Comparison of ENCODE assay signal across 22 cellular contexts in the genomic region with DNA sequence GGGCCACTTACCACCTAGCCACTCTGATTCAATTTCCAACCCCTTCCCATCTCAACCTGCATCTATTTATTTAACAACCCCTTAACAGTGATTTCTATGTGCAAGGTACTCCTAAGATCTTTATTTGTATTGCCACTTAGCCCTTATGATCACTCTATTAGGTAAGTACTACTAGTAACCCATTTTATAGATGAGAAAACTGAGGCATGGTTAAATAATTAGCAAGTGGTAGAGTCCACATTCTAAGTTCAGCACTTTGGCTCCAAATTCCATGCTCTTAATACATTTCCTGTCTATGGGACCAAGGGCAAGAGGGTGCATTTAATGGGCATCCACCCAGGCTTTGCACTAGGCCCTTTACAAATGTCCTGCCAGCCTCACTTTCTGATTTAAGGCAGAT.
"Had no signal": no experiment of that assay in that cellular context is flagged by ENCODE, and none has a peak within 500 bp of the region (broad histone marks: within the 10 kb centered on the region; RNA-seq: fewer than 3 reads in every experiment).

No MANE protein-coding gene starts in this region.

- H3K27ac ChIP-seq: body of pancreas, cardiac muscle cell, foreskin keratinocyte, lower lobe of right lung, neural progenitor cell, prostate gland, right atrium auricular region, thyroid gland had no signal

- H3K9ac ChIP-seq: neural progenitor cell had no signal

- H3K4me1 ChIP-seq: foreskin keratinocyte, prostate gland had no signal

- H3K4me1 Mint-ChIP-seq: activated naive CD4-positive, alpha-beta T cell treated with anti-CD3 and anti-CD28 coated beads, Interleukin-2, amount 10 ng/mL, durations not matched to agents 7 days and 5 days; naive thymus-derived CD4-positive, alpha-beta T cell; T-helper 17 cell had no signal

- H3K9me3 ChIP-seq: body of pancreas, lower lobe of right lung, prostate gland, right atrium auricular region, thyroid gland had no signal

- H3K27ac Mint-ChIP-seq: activated naive CD4-positive, alpha-beta T cell treated with anti-CD3 and anti-CD28 coated beads, Interleukin-2, amount 10 ng/mL, durations not matched to agents 7 days and 5 days; activated T-cell treated with anti-CD3 and anti-CD28 coated beads, Interleukin-2, amount 50 U/mL, for 72 hours; naive thymus-derived CD4-positive, alpha-beta T cell; neural progenitor cell; stimulated activated naive CD8-positive, alpha-beta T cell treated with anti-CD3 and anti-CD28 coated beads, Interleukin-15, Interleukin-2, amounts not matched to agents 100 ng/mL and 50 ng/mL, for 24 hours; T-helper 17 cell had no signal

- H3K27me3 ChIP-seq: body of pancreas, cardiac muscle cell, foreskin keratinocyte, neural progenitor cell, right atrium auricular region, thyroid gland had no signal

- H3K36me3 ChIP-seq: cardiac muscle cell, lower lobe of right lung, neural progenitor cell, prostate gland, right atrium auricular region, thyroid gland had no signal

- H3K36me3 Mint-ChIP-seq: activated naive CD4-positive, alpha-beta T cell treated with anti-CD3 and anti-CD28 coated beads, Interleukin-2, amount 10 ng/mL, durations not matched to agents 7 days and 5 days; naive thymus-derived CD4-positive, alpha-beta T cell; neural progenitor cell had no signal

- H3K9me3 Mint-ChIP-seq: activated naive CD4-positive, alpha-beta T cell treated with anti-CD3 and anti-CD28 coated beads, Interleukin-2, amount 10 ng/mL, durations not matched to agents 7 days and 5 days; activated T-cell treated with anti-CD3 and anti-CD28 coated beads, Interleukin-2, amount 50 U/mL, for 72 hours; naive thymus-derived CD4-positive, alpha-beta T cell; stimulated activated naive CD8-positive, alpha-beta T cell treated with anti-CD3 and anti-CD28 coated beads, Interleukin-15, Interleukin-2, amounts not matched to agents 100 ng/mL and 50 ng/mL, for 24 hours had no signal

- H2AFZ ChIP-seq: neural progenitor cell had no signal

- DNase-seq: activated CD4-positive, alpha-beta T cell treated with anti-CD3 and anti-CD28 coated beads for 4 hours; activated CD4-positive, alpha-beta T cell treated with anti-CD3 and anti-CD28 coated beads, Interleukin-2, amount 50 U/mL, for 48 hours; activated CD4-positive, CD25-positive, alpha-beta regulatory T cell; activated CD8-positive, alpha-beta memory T cell treated with anti-CD3 and anti-CD28 coated beads, Interleukin-2, amount 50 U/mL, for 48 hours; activated effector memory CD4-positive, alpha-beta T cell treated with anti-CD3 and anti-CD28 coated beads, Interleukin-2, amount 50 U/mL, for 16 hours; activated naive CD4-positive, alpha-beta T cell treated with anti-CD3 and anti-CD28 coated beads, Interleukin-2, amount 10 ng/mL, durations not matched to agents 7 days and 5 days; activated T-cell treated with anti-CD3 and anti-CD28 coated beads, Interleukin-2, amount 50 U/mL, for 72 hours; body of pancreas; effector CD8-positive, alpha-beta T cell; erythroblast; lower lobe of right lung; naive thymus-derived CD4-positive, alpha-beta T cell; stimulated activated CD4-positive, alpha-beta T cell treated with anti-CD3 and anti-CD28 coated beads, Interleukin-1b, Interleukin-23, amount 100 ng/mL, for 48 hours; substantia nigra; T-helper 17 cell had no signal

- H3K4me3 ChIP-seq: body of pancreas, cardiac muscle cell, lower lobe of right lung, neural progenitor cell, prostate gland, right atrium auricular region, thyroid gland had no signal

- H3K4me3 Mint-ChIP-seq: activated naive CD4-positive, alpha-beta T cell treated with anti-CD3 and anti-CD28 coated beads, Interleukin-2, amount 10 ng/mL, durations not matched to agents 7 days and 5 days; activated T-cell treated with anti-CD3 and anti-CD28 coated beads, Interleukin-2, amount 50 U/mL, for 72 hours; naive thymus-derived CD4-positive, alpha-beta T cell; neural progenitor cell; stimulated activated naive CD8-positive, alpha-beta T cell treated with anti-CD3 and anti-CD28 coated beads, Interleukin-15, Interleukin-2, amounts not matched to agents 100 ng/mL and 50 ng/mL, for 24 hours; T-helper 17 cell had no signal

- H3K4me2 ChIP-seq: neural progenitor cell had no signal
